In the genomic region with DNA sequence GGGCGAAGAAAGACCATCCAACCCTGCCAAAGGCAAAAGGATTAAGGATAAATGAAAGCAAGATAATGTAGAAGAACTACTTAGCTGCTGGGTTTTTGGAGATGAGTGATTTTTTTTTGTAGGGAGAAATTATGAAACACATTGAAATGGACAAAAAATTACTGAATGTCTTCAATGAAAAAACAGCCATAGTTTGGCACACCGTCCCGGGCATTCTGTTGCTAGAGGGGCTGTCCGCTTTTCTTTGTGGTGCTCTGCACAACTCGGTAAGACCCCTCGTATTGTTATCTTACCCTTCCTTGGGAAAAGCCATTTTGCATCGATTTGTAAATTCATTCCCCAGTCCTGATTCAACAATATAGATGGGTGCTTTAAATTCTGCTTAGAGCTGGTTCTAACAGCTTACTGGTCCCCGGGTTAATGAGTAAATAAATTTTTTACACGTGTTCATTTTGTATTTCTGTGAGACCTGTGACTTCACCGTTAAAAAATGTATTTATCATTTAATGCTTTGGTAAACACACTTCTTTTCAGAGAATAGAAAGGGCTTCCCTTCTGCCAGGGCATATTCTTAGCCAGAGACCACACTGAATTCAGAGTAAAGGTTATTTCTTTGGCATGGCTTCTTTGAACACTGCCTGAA, we compare ENCODE assay signal across 8 cellular contexts. TPM values are rescaled to one million over a fixed set of nuclear protein-coding genes. Genes with fewer than 3 reads are reported as not detected.
DNase-seq lines count a peak whose midpoint lies in the region; ATAC-seq and TF ChIP-seq lines count a peak whose summit lies in the region.

No MANE protein-coding gene starts in this region.

- TF ChIP-seq POLR2A in ovary (IDR thresholded peaks at IDR 0.05) = no peak

- no peak for ATAC-seq in GM18873 (IDR thresholded peaks at IDR 0.05; ENCODE audit: low FRiP score, unreplicated experiment)
- no peak for ATAC-seq in stimulated activated naive CD8-positive, alpha-beta T cell treated with anti-CD3 and anti-CD28 coated beads, Interleukin-15, Interleukin-2, amounts not matched to agents 100 U/mL and 50 U/mL, for 24 hours

- no peak for TF ChIP-seq EP300 in ovary (IDR thresholded peaks at IDR 0.05)

- H3K27me3 ChIP-seq in ectodermal cell (ENCODE audit: control insufficient read depth, insufficient read depth, low read length, poor library complexity, severe bottlenecking) = no peaks in the 10 kb centered on the region
- no peaks in the 10 kb centered on the region for H3K27me3 ChIP-seq in ovary

- H3K4me3 ChIP-seq in ectodermal cell (ENCODE audit: insufficient read depth, low read depth, low read length) (peak overlapping the region; percentile 83), ovary (peak overlapping the region; percentile 77)

- peak; percentile 62 for DNase-seq in Caki2 (ENCODE audit: low read depth)
- peak; percentile 81 for DNase-seq in NCI-H1694 treated with DMSO at 0.1 percent for 48 hours (lab: John Stamatoyannopoulos, UW)
- peak in 1 of 5 donors; percentile 31 for DNase-seq in ovary
- DNase-seq in activated naive CD8-positive, alpha-beta T cell treated with anti-CD3 and anti-CD28 coated beads for 36 hours = no peak
- DNase-seq in stimulated activated naive CD8-positive, alpha-beta T cell treated with anti-CD3 and anti-CD28 coated beads, Interleukin-15, Interleukin-2, amounts not matched to agents 100 U/mL and 50 U/mL, for 24 hours = no peak
- DNase-seq in SKM-1 (lab: John Stamatoyannopoulos, UW; ENCODE audit: unreplicated experiment) = no peak

- intact Hi-C loops in ovary (cut with DNase I) = no loop called here

- peaks cover 24% of the 10 kb centered on the region for H3K27me3 Mint-ChIP-seq in activated naive CD8-positive, alpha-beta T cell treated with anti-CD3 and anti-CD28 coated beads for 36 hours

- H3K4me1 Mint-ChIP-seq in activated naive CD8-positive, alpha-beta T cell treated with anti-CD3 and anti-CD28 coated beads for 36 hours = peaks cover 25% of the 10 kb centered on the region

- H3K4me3 Mint-ChIP-seq in activated naive CD8-positive, alpha-beta T cell treated with anti-CD3 and anti-CD28 coated beads for 36 hours = no peak overlapping the region

- no peaks in the 10 kb centered on the region for H3K9me3 Mint-ChIP-seq in activated naive CD8-positive, alpha-beta T cell treated with anti-CD3 and anti-CD28 coated beads for 36 hours

- no peak for TF ChIP-seq CTCF in ovary (IDR thresholded peaks at IDR 0.05)

- no peak overlapping the region for H3K27ac Mint-ChIP-seq in activated naive CD8-positive, alpha-beta T cell treated with anti-CD3 and anti-CD28 coated beads for 36 hours

- H3K4me1 ChIP-seq in ectodermal cell (ENCODE audit: control insufficient read depth, insufficient read depth, low read length) (no peaks in the 10 kb centered on the region), ovary (ENCODE audit: insufficient read depth) (peaks cover 5% of the 10 kb centered on the region)

- no peaks in the 10 kb centered on the region for H3K36me3 Mint-ChIP-seq in activated naive CD8-positive, alpha-beta T cell treated with anti-CD3 and anti-CD28 coated beads for 36 hours

- no peaks in the 10 kb centered on the region for H3K9me3 ChIP-seq in ectodermal cell (ENCODE audit: control insufficient read depth, low read length)
- no peaks in the 10 kb centered on the region for H3K9me3 ChIP-seq in ovary

- H3K27ac ChIP-seq in ectodermal cell (ENCODE audit: insufficient read depth, low read depth, low read length, poor library complexity, severe bottlenecking) (peak overlapping the region; percentile 93), ovary (peak overlapping the region; percentile 86 to 97)

- in situ Hi-C loops in Caki2 (cut with HindIII; ENCODE audit: low pct_unique_long_range_greater_than_20kb, low sequenced_read_pairs) = no loop called here

- 1 to 3% methylated on average over 9 to 10 of the region's 10 CpGs for WGBS in ectodermal cell, 2 experiments
- WGBS in ovary, 3 donors = 1% methylated on average over 10 of the region's 10 CpGs

- H3K36me3 ChIP-seq in ectodermal cell (ENCODE audit: control insufficient read depth, insufficient read depth, low read length) (no peaks in the 10 kb centered on the region), ovary (no peaks in the 10 kb centered on the region)

RNA-seq across cellular contexts. Expression of a gene that starts 0.9 kb away (rescaled TPM):
- 143 and 161 TPM in 2 replicates for total RNA-seq in Caki2 (2014; rRNA removed; shearing (Covaris generic); ENCODE audit: low replicate concordance)
- polyA plus RNA-seq in ectodermal cell (2013, experiment 1 of 4) = 264 TPM
- 317 TPM for polyA plus RNA-seq in ectodermal cell (2013, experiment 2 of 4)
- polyA plus RNA-seq in ectodermal cell (2013, experiment 3 of 4) = 236 TPM
- polyA plus RNA-seq in ectodermal cell (2013, experiment 4 of 4) = 302 TPM
- total RNA-seq in ovary = 100 to 1,000 TPM; 170 to 307 (median 253) TPM
- polyA plus RNA-seq in ovary = 100 to 1,000 TPM; 440 to 843 TPM
- total RNA-seq in activated naive CD8-positive, alpha-beta T cell treated with anti-CD3 and anti-CD28 coated beads for 36 hours = 10 to 100 TPM; 20.5 to 20.9 TPM

RNA-seq across cellular contexts. Expression of a gene that starts 39.9 kb away (rescaled TPM):
- 2.6 and 3.6 TPM in 2 replicates for total RNA-seq in Caki2 (2014; rRNA removed; shearing (Covaris generic); ENCODE audit: low replicate concordance)
- 2.2 TPM for polyA plus RNA-seq in ectodermal cell (2013, experiment 1 of 4)
- 2.8 TPM for polyA plus RNA-seq in ectodermal cell (2013, experiment 2 of 4)
- 2.3 TPM for polyA plus RNA-seq in ectodermal cell (2013, experiment 3 of 4)
- polyA plus RNA-seq in ectodermal cell (2013, experiment 4 of 4) = 2.5 TPM
- total RNA-seq in ovary = 1 to 10 TPM in 2 of 7 donors, under 1 TPM in 5; 0.34 to 2.5 (median 0.60) TPM
- 1 to 10 TPM; 1.4 to 2.2 TPM for polyA plus RNA-seq in ovary
- not detected for total RNA-seq in activated naive CD8-positive, alpha-beta T cell treated with anti-CD3 and anti-CD28 coated beads for 36 hours

Comparison
In these comparisons a context has a peak if more than half of its experiments do, and no peak if none do; other contexts are left out.
1. DNase-seq: peak in Caki2 (single experiment) and NCI-H1694 treated with DMSO at 0.1 percent for 48 hours (single experiment); none in activated naive CD8-positive, alpha-beta T cell treated with anti-CD3 and anti-CD28 coated beads for 36 hours (single experiment), stimulated activated naive CD8-positive, alpha-beta T cell treated with anti-CD3 and anti-CD28 coated beads, Interleukin-15, Interleukin-2, amounts not matched to agents 100 U/mL and 50 U/mL, for 24 hours (single experiment) and SKM-1 (single experiment).